Comparison of ENCODE assay signal across 10 cellular contexts in the genomic region with DNA sequence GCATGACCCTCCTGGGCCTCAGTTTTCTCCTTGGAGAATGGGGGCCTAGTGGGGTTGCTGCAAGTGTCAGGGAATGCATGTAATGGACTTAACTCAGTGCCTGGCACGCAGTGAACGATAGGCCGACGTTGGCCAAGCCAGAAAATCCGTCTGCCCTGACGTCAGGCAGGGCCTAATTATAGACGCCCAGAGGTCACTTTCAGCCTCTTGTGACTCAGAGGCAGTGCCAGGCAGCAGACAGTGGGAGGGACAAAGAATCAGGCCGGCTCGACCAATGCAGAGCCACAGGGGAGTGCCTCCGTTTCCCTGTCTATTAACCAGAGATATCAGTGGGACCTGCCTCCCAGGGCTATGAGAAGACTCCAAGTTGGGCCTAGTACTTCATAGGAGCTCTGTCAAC.
DNase-seq lines count a peak whose midpoint lies in the region; ATAC-seq and TF ChIP-seq lines count a peak whose summit lies in the region.
"Had no signal": no experiment of that assay in that cellular context is flagged by ENCODE, and none has a peak within 500 bp of the region (broad histone marks: within the 10 kb centered on the region; RNA-seq: fewer than 3 reads in every experiment).

No MANE protein-coding gene starts in this region.

- H3K27me3 ChIP-seq in heart right ventricle, result no peaks in the 10 kb centered on the region
- no peaks in the 10 kb centered on the region for H3K27me3 ChIP-seq in prostate gland (replicated peaks; ENCODE audit: insufficient read depth)

- H3K36me3 ChIP-seq in heart right ventricle (no peaks in the 10 kb centered on the region), prostate gland (no peaks in the 10 kb centered on the region)

- H3K4me3 ChIP-seq in heart right ventricle (no peak overlapping the region), prostate gland (no peak overlapping the region)

- DNase-seq in Caki2 (ENCODE audit: low read depth), result peak; percentile 89
- peak in 52 of 56 donors; percentile 7 to 91 (median 72) for DNase-seq in amygdala (lab: John Stamatoyannopoulos, UW)
- peak; percentile 78 to 89 for DNase-seq in heart right ventricle
- DNase-seq in prostate gland (ENCODE audit: low spot score), result no peak
- no peak for DNase-seq in stimulated activated CD4-positive, alpha-beta T cell treated with anti-CD3 and anti-CD28 coated beads, Interleukin-12 subunit alpha, Interleukin-12 subunit beta, amount 100 ng/mL, for 4 hours
- DNase-seq in GM13976 (ENCODE audit: low spot score), result no peak
- no peak for DNase-seq in T-helper 2 cell treated with Interferon-gamma antibody and Interleukin-4, amounts not matched to agents 5 μg/mL and 100 μg/mL, for 36 hours (ENCODE audit: low spot score)
- DNase-seq in NCI-H2171 treated with DMSO at 0.1 percent for 48 hours (lab: John Stamatoyannopoulos, UW), result no peak
- DNase-seq: activated effector memory CD4-positive, alpha-beta T cell treated with anti-CD3 and anti-CD28 coated beads, Interleukin-2, amount 50 U/mL, for 16 hours had no signal

- 27 to 29% methylated on average over 10 of the region's 10 CpGs for WGBS in heart right ventricle, 2 donors
- 69% methylated on average over 10 of the region's 10 CpGs for WGBS in prostate gland

- in situ Hi-C loops in Caki2 (cut with HindIII; ENCODE audit: low pct_unique_long_range_greater_than_20kb, low sequenced_read_pairs), result no loop called here
- in situ Hi-C loops in GM13976 (cut with MboI; ENCODE audit: low sequenced_read_pairs, unreplicated experiment), result no loop called here

- TF ChIP-seq POLR2A in prostate gland (IDR thresholded peaks at IDR 0.05), result no peak

- H3K27ac ChIP-seq in heart right ventricle (peak overlapping the region; percentile 79 to 93 (median 84)), prostate gland (peak overlapping the region; percentile 3 to 71)

- H3K4me3 Mint-ChIP-seq in T-helper 2 cell treated with Interferon-gamma antibody and Interleukin-4, amounts not matched to agents 5 μg/mL and 100 μg/mL, for 36 hours, result no peak overlapping the region
- H3K4me3 Mint-ChIP-seq: memory B cell had no signal

- H3K4me1 Mint-ChIP-seq in T-helper 2 cell treated with Interferon-gamma antibody and Interleukin-4, amounts not matched to agents 5 μg/mL and 100 μg/mL, for 36 hours (ENCODE audit: low read depth), result no peaks in the 10 kb centered on the region
- H3K4me1 Mint-ChIP-seq: memory B cell had no signal

- no peaks in the 10 kb centered on the region for H3K27me3 Mint-ChIP-seq in T-helper 2 cell treated with Interferon-gamma antibody and Interleukin-4, amounts not matched to agents 5 μg/mL and 100 μg/mL, for 36 hours (ENCODE audit: low read depth)

- H3K9me3 Mint-ChIP-seq in T-helper 2 cell treated with Interferon-gamma antibody and Interleukin-4, amounts not matched to agents 5 μg/mL and 100 μg/mL, for 36 hours, result no peaks in the 10 kb centered on the region
- H3K9me3 Mint-ChIP-seq: memory B cell had no signal

- no peak overlapping the region for H3K27ac Mint-ChIP-seq in T-helper 2 cell treated with Interferon-gamma antibody and Interleukin-4, amounts not matched to agents 5 μg/mL and 100 μg/mL, for 36 hours
- H3K27ac Mint-ChIP-seq: memory B cell had no signal

- H3K9me3 ChIP-seq in heart right ventricle (peaks cover 0 to 15% (median 0%) of the 10 kb centered on the region in 11 donors), prostate gland (no peaks in the 10 kb centered on the region)

- peak; percentile 91 to 97 (median 96) for ATAC-seq in heart right ventricle

- no peak for TF ChIP-seq CTCF in heart right ventricle (IDR thresholded peaks at IDR 0.05)
- no peak for TF ChIP-seq CTCF in prostate gland (IDR thresholded peaks at IDR 0.05)
- TF ChIP-seq CTCF in GM13976 (IDR thresholded peaks at IDR 0.05; ENCODE audit: borderline replicate concordance, control extremely low read depth, extremely low read depth, insufficient read depth, missing control alignments), result no peak

- H3K36me3 Mint-ChIP-seq in T-helper 2 cell treated with Interferon-gamma antibody and Interleukin-4, amounts not matched to agents 5 μg/mL and 100 μg/mL, for 36 hours (ENCODE audit: low read depth), result no peaks in the 10 kb centered on the region
- H3K36me3 Mint-ChIP-seq: memory B cell had no signal

- intact Hi-C loops in heart right ventricle (cut with DNase I) (loop anchor here in 4 of 10 donors (1.0 to 5.0 kb wide), 4 partner anchors 17 to 50 kb away; no protein-coding TSS in a partner anchor), prostate gland (cut with DNase I) (no loop called here)

- H3K4me1 ChIP-seq in heart right ventricle (peaks cover 2 to 27% (median 22%) of the 10 kb centered on the region in 9 donors), prostate gland (replicated peaks) (peaks cover 8% of the 10 kb centered on the region)

Comparison
In these comparisons a context has a peak if more than half of its experiments do, and no peak if none do; other contexts are left out.
1. DNase-seq: peak in Caki2 (single experiment), amygdala (52 of 56) and heart right ventricle (2 of 2); none in prostate gland (single experiment), stimulated activated CD4-positive, alpha-beta T cell treated with anti-CD3 and anti-CD28 coated beads, Interleukin-12 subunit alpha, Interleukin-12 subunit beta, amount 100 ng/mL, for 4 hours (single experiment), GM13976 (single experiment), T-helper 2 cell treated with Interferon-gamma antibody and Interleukin-4, amounts not matched to agents 5 μg/mL and 100 μg/mL, for 36 hours (single experiment) and NCI-H2171 treated with DMSO at 0.1 percent for 48 hours (single experiment).